In the genomic region with DNA sequence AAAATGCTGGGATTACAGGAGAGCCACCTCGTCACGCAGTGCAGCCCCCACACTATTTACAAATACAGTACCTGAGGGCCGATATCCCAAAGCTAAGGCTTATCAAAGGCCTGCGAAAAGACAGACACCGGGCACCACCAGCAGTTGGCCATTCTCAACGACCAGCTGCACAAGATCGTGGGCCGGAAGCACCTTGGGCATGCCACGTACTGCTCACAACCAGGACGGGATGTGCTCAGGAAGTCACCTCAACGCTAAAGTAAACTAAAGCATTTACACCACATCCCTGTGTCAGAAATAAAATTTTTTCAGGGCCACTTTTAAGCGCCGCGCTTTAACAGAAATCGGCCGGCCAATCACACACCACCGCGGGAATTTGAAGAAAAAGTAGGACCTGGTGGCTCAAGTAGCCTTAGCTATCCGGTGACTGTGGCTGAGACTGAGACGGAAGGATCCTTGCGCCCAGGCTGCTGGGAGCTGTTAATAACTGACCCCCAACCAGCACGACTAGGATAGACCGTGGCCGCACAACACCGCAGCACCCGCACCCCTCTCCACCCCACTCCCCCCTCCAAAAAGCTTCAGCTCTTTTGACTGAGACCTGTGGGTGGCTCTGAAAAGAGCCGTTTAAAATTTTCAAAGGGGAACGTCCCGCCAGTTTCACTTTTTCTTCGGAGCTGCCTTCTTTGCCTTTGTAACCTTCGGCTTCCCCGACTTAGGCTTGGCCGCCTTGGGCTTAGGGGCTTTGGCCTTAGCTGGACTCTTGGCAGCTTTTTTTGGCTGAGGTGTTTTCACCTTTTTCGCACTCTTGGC, we compare ENCODE assay signal across 8 cellular contexts.
A peak's percentile ranks its signal among the peaks of the same experiment; 100 is the strongest.
DNase-seq lines count a peak whose midpoint lies in the region; ATAC-seq, FAIRE-seq and TF ChIP-seq lines count a peak whose summit lies in the region.

No MANE protein-coding gene starts in this region.

- CTCF ChIA-PET in T-cell (lab: Charles Lee) = interaction anchor here (0.6 to 5.6 kb wide), 13 partner anchors 10 to 361 kb away, joined by 3 to 46 read pairs (median 5); a partner anchor contains a TSS

- peak overlapping the region in 1 of 2 donors; percentile 4 for H3K4me3 ChIP-seq in body of pancreas
- H3K4me3 ChIP-seq in iPS-20b (ENCODE audit: low read length) = peak overlapping the region; percentile 90

- no peaks in the 10 kb centered on the region for H3K36me3 Mint-ChIP-seq in T-cell

- H3K27ac Mint-ChIP-seq in T-cell = peak overlapping the region; percentile 96 to 100

- ATAC-seq in HG03432 (IDR thresholded peaks at IDR 0.05; ENCODE audit: unreplicated experiment) = peak; percentile 41
- peak; percentile 62 to 66 (median 65) for ATAC-seq in T-cell (replicated peaks in 1 of 4)
- peak; percentile 43 for ATAC-seq in body of pancreas

- TF ChIP-seq CTCF in body of pancreas (IDR thresholded peaks at IDR 0.05) = no peak

- peaks cover 20% of the 10 kb centered on the region for H3K4me1 ChIP-seq in body of pancreas
- H3K4me1 ChIP-seq in iPS-20b (ENCODE audit: insufficient read depth, low read length) = peaks cover 5% of the 10 kb centered on the region; the same call in 1 of the 2 replicates

- H3K27me3 ChIP-seq in body of pancreas = peaks cover 0 to 25% of the 10 kb centered on the region in 2 donors
- H3K27me3 ChIP-seq in iPS-20b (ENCODE audit: insufficient read depth, low read length) = no peaks in the 10 kb centered on the region

- intact Hi-C loops in body of pancreas (cut with DNase I) = no loop called here

- H3K27me3 Mint-ChIP-seq in T-cell = no peaks in the 10 kb centered on the region

- H3K9me3 ChIP-seq in body of pancreas (no peaks in the 10 kb centered on the region), iPS-20b (ENCODE audit: insufficient read depth, low read depth, low read length) (no peaks in the 10 kb centered on the region)

- peak overlapping the region; percentile 87 to 96 (median 88) for H3K4me3 Mint-ChIP-seq in T-cell

- POLR2A ChIA-PET in T-cell (lab: Charles Lee) = interaction anchor here (0.5 to 6.9 kb wide), 45 partner anchors 9 to 1659 kb away, joined by 3 to 199 read pairs (median 5); a partner anchor contains a TSS

- no peaks in the 10 kb centered on the region for H3K9me3 Mint-ChIP-seq in T-cell

- H3K27ac ChIP-seq in body of pancreas (peak overlapping the region in 2 of 4 donors; percentile 28 to 62), iPS-20b (ENCODE audit: low read length) (peak overlapping the region; percentile 75)

- peaks cover 34 to 39% (median 39%) of the 10 kb centered on the region in 3 donors for H3K4me1 Mint-ChIP-seq in T-cell

- no peaks in the 10 kb centered on the region for H3K36me3 ChIP-seq in body of pancreas (replicated peaks in 1 of 2; ENCODE audit: insufficient read depth in 1 of 2, low read depth in 2 of 2)
- H3K36me3 ChIP-seq in iPS-20b (ENCODE audit: insufficient read depth, low read depth, low read length) = no peaks in the 10 kb centered on the region

- 2 to 5% methylated on average over 30 to 34 of the region's 34 CpGs for WGBS in body of pancreas, 2 donors

- peak in 1 of 3 donors; percentile 5 for TF ChIP-seq POLR2A in body of pancreas (IDR thresholded peaks at IDR 0.05)

- peak overlapping the region; percentile 79 for H3K9ac ChIP-seq in iPS-20b (ENCODE audit: low read depth, low read length)

- DNase-seq in Ammon's horn (ENCODE audit: low spot score) = peak; percentile 28
- no peak for DNase-seq in GM19239 (ENCODE audit: insufficient read length, low spot score)
- peak; percentile 53 to 84 (median 76) for DNase-seq in T-cell
- peak in 3 of 4 donors; percentile 39 to 55 (median 39) for DNase-seq in body of pancreas
- DNase-seq in stimulated activated CD4-positive, alpha-beta T cell treated with anti-CD3 and anti-CD28 coated beads, Interleukin-12 subunit alpha, Interleukin-12 subunit beta, amount 100 ng/mL, for 24 hours (ENCODE audit: low read depth in 2 of 2) = peak; percentile 24 to 66
- no peak for DNase-seq in iPS-NIHi7 (ENCODE audit: extremely low spot score)

- peak; percentile 94 for FAIRE-seq in GM19239 (lab: Jason Lieb, UNC)

Comparison
In these comparisons a context has a peak if more than half of its experiments do, and no peak if none do; other contexts are left out.
1. DNase-seq: peak in Ammon's horn (single experiment), T-cell (34 of 34), body of pancreas (3 of 4) and stimulated activated CD4-positive, alpha-beta T cell treated with anti-CD3 and anti-CD28 coated beads, Interleukin-12 subunit alpha, Interleukin-12 subunit beta, amount 100 ng/mL, for 24 hours (2 of 2); none in GM19239 (single experiment) and iPS-NIHi7 (single experiment).
2. Peak in every context shown above with its lines, with median percentiles within 50 percentile points of each other: ATAC-seq.